ENCODE assay signal across 1 cellular context in genomic region chr3:171875923-171876412, GRCh38.
TF ChIP-seq lines count a peak whose summit lies in the region.

No MANE protein-coding gene starts in this region.

TF ChIP-seq in IMR-90, 13 proteins besides CTCF, POLR2A, EP300 and RAD21 (continued from another document):
- TF ChIP-seq ELK1 (IDR thresholded peaks at IDR 0.05; ENCODE audit: borderline replicate concordance, low read depth, low read length) (no peak), MAFK (IDR thresholded peaks at IDR 0.05; ENCODE audit: low read depth, low read length) (no peak), RCOR1 (IDR thresholded peaks at IDR 0.05; ENCODE audit: insufficient replicate concordance, low read length) (no peak), RFX5 (IDR thresholded peaks at IDR 0.05; ENCODE audit: low read depth, low read length) (no peak), USF2 (IDR thresholded peaks at IDR 0.05; ENCODE audit: low read depth, low read length) (no peak), BHLHE40 (IDR thresholded peaks at IDR 0.05; ENCODE audit: low read depth, low read length) (no peak)
TF ChIP-seq in IMR-90: peak in this region for 0.
